In the genomic region with DNA sequence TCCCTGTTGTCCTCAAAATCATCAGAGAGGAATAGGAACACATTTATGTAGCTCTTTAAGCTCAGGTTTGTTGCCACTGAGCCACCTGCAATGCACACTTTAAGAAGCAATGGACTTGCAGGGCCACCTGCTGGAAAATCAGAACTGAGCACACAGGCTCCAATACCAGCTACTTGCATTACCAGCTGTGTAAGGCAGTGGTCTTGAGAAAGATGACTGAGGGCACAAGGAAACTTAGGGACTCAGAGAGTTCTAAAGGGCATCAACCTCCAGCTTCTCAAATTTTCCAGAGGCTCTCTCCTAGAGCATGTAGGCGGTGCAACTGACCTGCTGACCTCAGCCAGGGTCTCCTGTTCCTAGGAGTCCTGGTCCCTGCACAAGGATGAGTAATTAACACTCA, we compare ENCODE assay signal across 8 cellular contexts.
DNase-seq lines count a peak whose midpoint lies in the region; ATAC-seq lines count a peak whose summit lies in the region.

No MANE protein-coding gene starts in this region.

- H3K4me1 ChIP-seq in NT2/D1 (ENCODE audit: insufficient read depth, insufficient read length): peaks cover 2% of the 10 kb centered on the region

- peak; percentile 37 for DNase-seq in activated CD4-positive, CD25-positive, alpha-beta regulatory T cell treated with anti-CD3 and anti-CD28 coated beads, Interleukin-2, amount 50 U/mL, for 16 hours (ENCODE audit: low read depth, low spot score)
- no peak for DNase-seq in activated CD4-positive, CD25-positive, alpha-beta regulatory T cell treated with anti-CD3 and anti-CD28 coated beads, Interleukin-2, amount 50 U/mL, for 72 hours
- DNase-seq in NT2/D1 (ENCODE audit: low read depth, low spot score) (no peak), glomerular visceral epithelial cell (ENCODE audit: extremely low spot score) (peak; percentile 71)
- peak; percentile 18 to 28 for DNase-seq in activated T-helper 1 cell treated with anti-CD3 and anti-CD28 coated beads, Interleukin-2, amount 50 U/mL, for 16 hours (ENCODE audit: low read depth in 1 of 2, low spot score in 1 of 2)
- peak; percentile 5 to 23 (median 16) for DNase-seq in stimulated activated CD4-positive, alpha-beta T cell treated with anti-CD3 and anti-CD28 coated beads, Interleukin-12 subunit alpha, Interleukin-12 subunit beta, amount 100 ng/mL, for 48 hours (ENCODE audit: low read depth in 2 of 3, low spot score in 1 of 3)

- H3K9me3 ChIP-seq in NT2/D1 (ENCODE audit: insufficient read depth, low read length): peaks cover 3% of the 10 kb centered on the region; the same call in 1 of the 2 replicates

- ATAC-seq in HG03520 (IDR thresholded peaks at IDR 0.05; ENCODE audit: unreplicated experiment) (peak; percentile 31), GM18520 (IDR thresholded peaks at IDR 0.05; ENCODE audit: unreplicated experiment) (no peak)

- peaks cover 14% of the 10 kb centered on the region for H3K36me3 ChIP-seq in NT2/D1 (ENCODE audit: insufficient read depth, insufficient read length, low read length)

- H3K27me3 ChIP-seq in NT2/D1 (ENCODE audit: insufficient read depth, insufficient read length): no peaks in the 10 kb centered on the region

- no peak overlapping the region for H3K4me3 ChIP-seq in NT2/D1 (ENCODE audit: insufficient read length, low read depth)

- H3K9ac ChIP-seq in NT2/D1 (ENCODE audit: insufficient read length, low read depth): peak overlapping the region; percentile 6

Comparison
In these comparisons a context has a peak if more than half of its experiments do, and no peak if none do; other contexts are left out.
1. DNase-seq: peak in activated CD4-positive, CD25-positive, alpha-beta regulatory T cell treated with anti-CD3 and anti-CD28 coated beads, Interleukin-2, amount 50 U/mL, for 16 hours (single experiment), activated T-helper 1 cell treated with anti-CD3 and anti-CD28 coated beads, Interleukin-2, amount 50 U/mL, for 16 hours (2 of 2), glomerular visceral epithelial cell (single experiment) and stimulated activated CD4-positive, alpha-beta T cell treated with anti-CD3 and anti-CD28 coated beads, Interleukin-12 subunit alpha, Interleukin-12 subunit beta, amount 100 ng/mL, for 48 hours (3 of 3); none in activated CD4-positive, CD25-positive, alpha-beta regulatory T cell treated with anti-CD3 and anti-CD28 coated beads, Interleukin-2, amount 50 U/mL, for 72 hours (single experiment) and NT2/D1 (single experiment).